ENCODE assay signal across 12 cellular contexts in the genomic region with DNA sequence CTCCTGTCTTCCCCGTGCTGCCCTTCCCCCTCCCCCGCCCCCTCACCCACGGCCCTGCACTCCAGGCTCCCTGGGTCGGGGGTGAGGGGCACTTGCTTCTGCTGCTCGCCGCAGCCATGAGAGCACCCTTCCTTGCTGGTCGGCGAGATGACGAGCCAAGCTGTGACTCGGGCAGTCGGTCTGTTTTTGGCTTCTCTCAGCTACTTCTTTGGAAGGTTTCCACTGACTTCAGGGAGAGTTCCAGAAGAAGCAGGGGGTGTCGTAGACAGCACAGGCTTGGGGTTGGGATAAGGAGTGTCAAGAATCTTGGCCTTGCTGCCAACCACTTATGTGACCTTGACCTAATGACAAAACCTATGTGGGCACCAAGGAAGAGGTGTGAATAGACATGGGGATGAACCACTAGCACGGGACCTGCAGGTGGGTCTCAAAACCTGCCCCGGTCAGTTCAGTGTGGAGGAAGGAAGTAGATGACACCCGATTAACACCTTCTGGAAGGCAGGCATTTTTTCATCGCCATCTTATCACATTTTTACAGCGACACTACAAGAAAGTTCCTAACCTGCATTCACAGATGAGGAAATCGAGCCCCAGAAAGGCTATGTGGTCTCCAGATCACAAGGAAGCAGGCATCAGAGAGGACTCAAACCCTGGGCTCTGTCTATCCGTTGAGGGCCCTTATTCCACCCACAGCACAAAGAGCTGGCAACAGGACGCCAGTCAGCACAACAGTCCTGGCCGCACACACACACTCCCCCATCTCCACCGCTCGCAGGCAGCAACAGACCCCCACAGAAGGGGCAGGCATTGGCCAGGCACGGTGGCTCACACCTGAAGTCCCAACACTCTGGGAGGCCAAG.
DNase-seq lines count a peak whose midpoint lies in the region; ATAC-seq and TF ChIP-seq lines count a peak whose summit lies in the region.
"Had no signal": no experiment of that assay in that cellular context is flagged by ENCODE, and none has a peak within 500 bp of the region (broad histone marks: within the 10 kb centered on the region; RNA-seq: fewer than 3 reads in every experiment).

No MANE protein-coding gene starts in this region.

- no peak for ATAC-seq in natural killer cell
- ATAC-seq in natural killer cell treated with Interleukin-12 subunit alpha and Interleukin-12 subunit beta and Interleukin-15 and Interleukin-18, amount 100 ng/mL, for 72 hours, result no peak
- ATAC-seq in gastroesophageal sphincter, result no peak

- no peak overlapping the region for H2BK5ac ChIP-seq in neuronal stem cell (ENCODE audit: low read length)

- H2BK15ac ChIP-seq in neuronal stem cell (ENCODE audit: low read length), result no peak overlapping the region

- H3K23ac ChIP-seq in neuronal stem cell (ENCODE audit: low read depth, low read length, poor library complexity), result no peak overlapping the region

- TF ChIP-seq POLR2A in gastroesophageal sphincter (IDR thresholded peaks at IDR 0.05) (no peak), vagina (IDR thresholded peaks at IDR 0.05) (no peak)

- peak overlapping the region; percentile 95 for H3K14ac ChIP-seq in neuronal stem cell (ENCODE audit: low read length)

- H2BK12ac ChIP-seq in neuronal stem cell (ENCODE audit: low read length), result no peak overlapping the region

- H3K36me3 ChIP-seq in gastroesophageal sphincter, result no peaks in the 10 kb centered on the region
- H3K36me3 ChIP-seq in neuronal stem cell (replicated peaks in 1 of 2; ENCODE audit: control insufficient read depth in 2 of 2, insufficient read depth in 2 of 2, low read length in 2 of 2), result no peaks in the 10 kb centered on the region
- no peaks in the 10 kb centered on the region for H3K36me3 ChIP-seq in vagina

- H3K27me3 ChIP-seq in gastroesophageal sphincter, result no peaks in the 10 kb centered on the region
- H3K27me3 ChIP-seq in neuronal stem cell (ENCODE audit: control insufficient read depth in 3 of 3, insufficient read depth in 3 of 3, low read depth in 1 of 3, low read length in 3 of 3), result no peaks in the 10 kb centered on the region
- no peaks in the 10 kb centered on the region for H3K27me3 ChIP-seq in vagina

- H3K4ac ChIP-seq in neuronal stem cell (ENCODE audit: low read length), result no peak overlapping the region

- no peak overlapping the region for H3K9ac ChIP-seq in neuronal stem cell (ENCODE audit: low read depth, low read length, poor library complexity)

- TF ChIP-seq EP300 in gastroesophageal sphincter (IDR thresholded peaks at IDR 0.05), result no peak

- H3K18ac ChIP-seq in neuronal stem cell (ENCODE audit: low read length), result peak overlapping the region; percentile 33

- no peak for DNase-seq in natural killer cell
- DNase-seq in natural killer cell treated with Interleukin-12 subunit alpha and Interleukin-12 subunit beta and Interleukin-15 and Interleukin-18, amount 100 ng/mL, for 72 hours (ENCODE audit: low spot score), result no peak
- no peak for DNase-seq in neuronal stem cell (ENCODE audit: low spot score)
- peak in 1 of 2 donors; percentile 52 for DNase-seq in vagina (ENCODE audit: extremely low spot score in 2 of 2)
- DNase-seq in activated CD4-positive, alpha-beta memory T cell treated with anti-CD3 and anti-CD28 coated beads, Interleukin-2, amount 10 ng/mL, durations not matched to agents 7 days and 5 days, result no peak
- no peak for DNase-seq in iPS-NIHi7 (ENCODE audit: extremely low spot score)
- DNase-seq in Ammon's horn (ENCODE audit: low spot score), result no peak
- DNase-seq: activated T-cell treated with anti-CD3 and anti-CD28 coated beads for 4 hours; NCI-H2081; stimulated activated CD8-positive, alpha-beta memory T cell treated with anti-CD3 and anti-CD28 coated beads, Interleukin-4, amount 100 ng/mL, for 48 hours had no signal

- no peaks in the 10 kb centered on the region for H3K9me3 ChIP-seq in gastroesophageal sphincter
- no peaks in the 10 kb centered on the region for H3K9me3 ChIP-seq in neuronal stem cell (replicated peaks in 1 of 2; ENCODE audit: control insufficient read depth in 2 of 2, insufficient read depth in 1 of 2, low read depth in 1 of 2, low read length in 2 of 2)
- no peaks in the 10 kb centered on the region for H3K9me3 ChIP-seq in vagina

- POLR2A ChIA-PET in activated CD4-positive, alpha-beta memory T cell treated with anti-CD3 and anti-CD28 coated beads, Interleukin-2, amount 10 ng/mL, durations not matched to agents 7 days and 5 days (lab: Charles Lee), result no interaction called here

- H3K4me3 ChIP-seq in gastroesophageal sphincter (peak overlapping the region in 1 of 2 donors; percentile 22), neuronal stem cell (ENCODE audit: low read length in 2 of 2) (no peak overlapping the region), vagina (peak overlapping the region; percentile 27 to 30)

- intact Hi-C loops in natural killer cell (cut with micrococcal nuclease) (loop anchor here (5.0 to 10.0 kb wide), 2 partner anchors 60 to 78 kb away; no protein-coding TSS in a partner anchor), vagina (cut with DNase I) (no loop called here)

- H3K79me1 ChIP-seq in neuronal stem cell (ENCODE audit: low read depth, low read length), result no peaks in the 10 kb centered on the region

- H3K4me2 ChIP-seq in neuronal stem cell (ENCODE audit: insufficient read depth, low read length, poor library complexity, severe bottlenecking), result no peak overlapping the region

- 71 to 94% methylated on average over 3 to 8 of the region's 24 CpGs for WGBS in gastroesophageal sphincter (ENCODE audit: low coverage in 1 of 2), 2 donors
- WGBS in neuronal stem cell (ENCODE audit: extremely low coverage in 2 of 2, insufficient read length in 2 of 2, insufficient replicate concordance in 1 of 2), 2 donors, result no CpG with 5 or more reads among the region's 24 CpGs

- H2BK120ac ChIP-seq in neuronal stem cell (ENCODE audit: low read depth, low read length), result no peak overlapping the region

- no peak overlapping the region for H4K91ac ChIP-seq in neuronal stem cell (ENCODE audit: low read depth, low read length, poor library complexity)

- no peak for TF ChIP-seq CTCF in natural killer cell (IDR thresholded peaks at IDR 0.05)
- no peak for TF ChIP-seq CTCF in gastroesophageal sphincter (IDR thresholded peaks at IDR 0.05)
- TF ChIP-seq CTCF in vagina (IDR thresholded peaks at IDR 0.05), result no peak

- peaks cover 44 to 59% of the 10 kb centered on the region in 2 donors for H3K4me1 Mint-ChIP-seq in natural killer cell
- H3K4me1 Mint-ChIP-seq in natural killer cell treated with Interleukin-12 subunit alpha and Interleukin-12 subunit beta and Interleukin-15 and Interleukin-18, amount 100 ng/mL, for 72 hours (ENCODE audit: low read depth in 2 of 2), result peaks cover 34 to 44% of the 10 kb centered on the region in 2 donors
- peaks cover 26% of the 10 kb centered on the region for H3K4me1 Mint-ChIP-seq in activated CD4-positive, alpha-beta memory T cell treated with anti-CD3 and anti-CD28 coated beads, Interleukin-2, amount 10 ng/mL, durations not matched to agents 7 days and 5 days
- H3K4me1 Mint-ChIP-seq: memory B cell had no signal

- H3K36me3 Mint-ChIP-seq in natural killer cell, result no peaks in the 10 kb centered on the region
- H3K36me3 Mint-ChIP-seq in natural killer cell treated with Interleukin-12 subunit alpha and Interleukin-12 subunit beta and Interleukin-15 and Interleukin-18, amount 100 ng/mL, for 72 hours, result no peaks in the 10 kb centered on the region
- no peaks in the 10 kb centered on the region for H3K36me3 Mint-ChIP-seq in activated CD4-positive, alpha-beta memory T cell treated with anti-CD3 and anti-CD28 coated beads, Interleukin-2, amount 10 ng/mL, durations not matched to agents 7 days and 5 days (ENCODE audit: low read depth)
- H3K36me3 Mint-ChIP-seq: memory B cell had no signal

- peak overlapping the region in 3 of 4 donors; percentile 10 to 36 (median 25) for H3K27ac ChIP-seq in gastroesophageal sphincter
- no peak overlapping the region for H3K27ac ChIP-seq in neuronal stem cell (replicated peaks; ENCODE audit: low read length)
- peak overlapping the region; percentile 71 for H3K27ac ChIP-seq in vagina

- peaks cover 0 to 36% (median 0%) of the 10 kb centered on the region in 3 donors for H3K4me1 ChIP-seq in gastroesophageal sphincter
- H3K4me1 ChIP-seq in neuronal stem cell (ENCODE audit: control insufficient read depth in 2 of 2, insufficient read depth in 1 of 2, low read depth in 1 of 2, low read length in 2 of 2), result peaks cover 0 to 6% of the 10 kb centered on the region in 2 donors
- peaks cover 24% of the 10 kb centered on the region for H3K4me1 ChIP-seq in vagina

- peak overlapping the region; percentile 50 for H3K4me3 Mint-ChIP-seq in natural killer cell
- H3K4me3 Mint-ChIP-seq in natural killer cell treated with Interleukin-12 subunit alpha and Interleukin-12 subunit beta and Interleukin-15 and Interleukin-18, amount 100 ng/mL, for 72 hours, result no peak overlapping the region
- H3K4me3 Mint-ChIP-seq in activated CD4-positive, alpha-beta memory T cell treated with anti-CD3 and anti-CD28 coated beads, Interleukin-2, amount 10 ng/mL, durations not matched to agents 7 days and 5 days, result no peak overlapping the region
- H3K4me3 Mint-ChIP-seq: memory B cell had no signal

- H3K27ac Mint-ChIP-seq in natural killer cell, result peak overlapping the region; percentile 34 to 41
- H3K27ac Mint-ChIP-seq in natural killer cell treated with Interleukin-12 subunit alpha and Interleukin-12 subunit beta and Interleukin-15 and Interleukin-18, amount 100 ng/mL, for 72 hours, result peak overlapping the region in 1 of 2 donors; percentile 74
- no peak overlapping the region for H3K27ac Mint-ChIP-seq in activated CD4-positive, alpha-beta memory T cell treated with anti-CD3 and anti-CD28 coated beads, Interleukin-2, amount 10 ng/mL, durations not matched to agents 7 days and 5 days
- H3K27ac Mint-ChIP-seq: memory B cell had no signal

- H2AK5ac ChIP-seq in neuronal stem cell (ENCODE audit: low read depth, low read length), result no peak overlapping the region

- H2AFZ ChIP-seq in neuronal stem cell (ENCODE audit: low read length), result peak overlapping the region; percentile 50

- H3K9me3 Mint-ChIP-seq in natural killer cell, result no peaks in the 10 kb centered on the region
- H3K9me3 Mint-ChIP-seq in natural killer cell treated with Interleukin-12 subunit alpha and Interleukin-12 subunit beta and Interleukin-15 and Interleukin-18, amount 100 ng/mL, for 72 hours, result no peaks in the 10 kb centered on the region
- no peaks in the 10 kb centered on the region for H3K9me3 Mint-ChIP-seq in activated CD4-positive, alpha-beta memory T cell treated with anti-CD3 and anti-CD28 coated beads, Interleukin-2, amount 10 ng/mL, durations not matched to agents 7 days and 5 days
- H3K9me3 Mint-ChIP-seq: memory B cell had no signal

- H3K27me3 Mint-ChIP-seq in natural killer cell (ENCODE audit: low read depth in 2 of 2), result peaks cover 10 to 15% of the 10 kb centered on the region in 2 donors
- peaks cover 7 to 8% of the 10 kb centered on the region in 2 donors for H3K27me3 Mint-ChIP-seq in natural killer cell treated with Interleukin-12 subunit alpha and Interleukin-12 subunit beta and Interleukin-15 and Interleukin-18, amount 100 ng/mL, for 72 hours
- peaks cover 18% of the 10 kb centered on the region for H3K27me3 Mint-ChIP-seq in activated CD4-positive, alpha-beta memory T cell treated with anti-CD3 and anti-CD28 coated beads, Interleukin-2, amount 10 ng/mL, durations not matched to agents 7 days and 5 days

- CTCF ChIA-PET in activated CD4-positive, alpha-beta memory T cell treated with anti-CD3 and anti-CD28 coated beads, Interleukin-2, amount 10 ng/mL, durations not matched to agents 7 days and 5 days (lab: Charles Lee), result no interaction called here

- H4K8ac ChIP-seq in neuronal stem cell (ENCODE audit: low read depth, low read length), result no peak overlapping the region

Comparison
In these comparisons a context has a peak if more than half of its experiments do, and no peak if none do; other contexts are left out.
1. H3K4me3 ChIP-seq: peak in vagina (2 of 2); none in neuronal stem cell (0 of 2).